1 cellular context compared by ENCODE assay signal in the genomic region with DNA sequence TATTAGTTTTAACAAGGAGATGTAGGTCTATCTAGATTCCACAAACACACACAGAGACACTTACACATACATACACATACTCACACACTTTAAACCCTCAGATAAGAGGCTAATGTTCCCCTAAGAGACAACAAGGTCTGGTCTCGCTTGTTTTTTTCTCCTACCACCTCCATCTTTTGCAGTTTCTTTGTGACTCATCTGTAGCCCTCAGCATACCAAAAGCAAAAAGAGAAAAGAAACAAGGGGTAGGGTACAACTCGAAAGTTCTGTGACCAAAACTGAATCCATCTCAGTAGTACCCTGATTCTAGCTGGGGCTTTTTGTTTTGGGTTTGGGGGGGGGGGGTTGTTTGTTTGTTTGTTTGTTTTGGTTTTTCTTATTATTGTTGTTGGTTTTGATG.
TF ChIP-seq lines count a peak whose summit lies in the region.

No MANE protein-coding gene starts in this region.

TF ChIP-seq in K562, 482 proteins besides CTCF, POLR2A, EP300 and RAD21:
- no peak for TF ChIP-seq ZNF146 (CRISPR knock-in tag; IDR thresholded peaks at IDR 0.05; ENCODE audit: unreplicated experiment)
- no peak for TF ChIP-seq RFX1 (IDR thresholded peaks at IDR 0.05)
- no peak for TF ChIP-seq ZC3H11A (IDR thresholded peaks at IDR 0.05; ENCODE audit: low read depth, low read length)
- TF ChIP-seq, protein P1, sequence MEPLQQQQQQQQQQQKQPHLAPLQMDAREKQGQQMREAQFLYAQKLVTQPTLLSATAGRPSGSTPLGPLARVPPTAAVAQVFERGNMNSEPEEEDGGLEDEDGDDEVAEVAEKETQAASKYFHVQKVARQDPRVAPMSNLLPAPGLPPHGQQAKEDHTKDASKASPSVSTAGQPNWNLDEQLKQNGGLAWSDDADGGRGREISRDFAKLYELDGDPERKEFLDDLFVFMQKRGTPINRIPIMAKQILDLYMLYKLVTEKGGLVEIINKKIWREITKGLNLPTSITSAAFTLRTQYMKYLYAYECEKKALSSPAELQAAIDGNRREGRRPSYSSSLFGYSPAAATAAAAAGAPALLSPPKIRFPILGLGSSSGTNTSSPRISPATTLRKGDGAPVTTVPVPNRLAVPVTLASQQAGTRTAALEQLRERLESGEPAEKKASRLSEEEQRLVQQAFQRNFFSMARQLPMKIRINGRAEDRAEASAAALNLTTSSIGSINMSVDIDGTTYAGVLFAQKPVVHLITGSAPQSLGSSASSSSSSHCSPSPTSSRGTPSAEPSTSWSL (CRISPR knock-in tag; IDR thresholded peaks at IDR 0.05; ENCODE audit: borderline replicate concordance), result no peak
- no peak for TF ChIP-seq SIRT6 (IDR thresholded peaks at IDR 0.05; ENCODE audit: low read depth, low read length)
- TF ChIP-seq, protein P2, sequence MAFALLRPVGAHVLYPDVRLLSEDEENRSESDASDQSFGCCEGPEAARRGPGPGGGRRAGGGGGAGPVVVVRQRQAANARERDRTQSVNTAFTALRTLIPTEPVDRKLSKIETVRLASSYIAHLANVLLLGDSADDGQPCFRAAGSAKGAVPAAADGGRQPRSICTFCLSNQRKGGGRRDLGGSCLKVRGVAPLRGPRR (CRISPR knock-in tag; IDR thresholded peaks at IDR 0.05), result no peak
- TF ChIP-seq TAF9B (IDR thresholded peaks at IDR 0.05; ENCODE audit: partially characterized antibody), result no peak
- no peak for TF ChIP-seq MCM7 (IDR thresholded peaks at IDR 0.05)
- no peak for TF ChIP-seq MAFF (IDR thresholded peaks at IDR 0.05; ENCODE audit: low read length)
- no peak for TF ChIP-seq FOXP1 (CRISPR knock-in tag; IDR thresholded peaks at IDR 0.05)
